23 cellular contexts compared by ENCODE assay signal in the genomic region with DNA sequence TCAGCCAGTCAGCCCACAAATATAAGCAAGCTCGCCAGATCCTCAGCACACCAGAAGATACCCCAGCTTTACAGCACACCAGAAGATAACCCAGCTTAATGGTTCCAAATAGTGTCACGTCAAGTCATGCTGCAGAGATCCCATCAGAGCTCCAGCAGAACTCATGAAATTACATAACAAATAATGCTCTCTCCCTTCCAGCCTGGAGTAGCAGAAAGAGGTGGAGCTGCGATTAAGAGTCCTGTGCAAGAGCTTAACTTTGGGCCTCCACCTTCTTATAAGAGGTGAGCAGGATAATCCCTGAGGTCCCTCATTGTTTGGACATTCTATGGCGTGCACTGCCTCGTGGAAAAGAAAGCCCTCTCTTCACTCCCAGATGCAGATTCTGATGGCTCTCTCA. TPM values are rescaled to one million over a fixed set of nuclear protein-coding genes. Genes with fewer than 3 reads are reported as not detected.
A peak's percentile ranks its signal among the peaks of the same experiment; 100 is the strongest.
DNase-seq lines count a peak whose midpoint lies in the region; ATAC-seq and TF ChIP-seq lines count a peak whose summit lies in the region.
"Had no signal": no experiment of that assay in that cellular context is flagged by ENCODE, and none has a peak within 500 bp of the region (broad histone marks: within the 10 kb centered on the region; RNA-seq: fewer than 3 reads in every experiment).

No MANE protein-coding gene starts in this region.

- no peaks in the 10 kb centered on the region for H4K20me1 ChIP-seq in OCI-LY3 (ENCODE audit: insufficient read depth, low read length)

- no peak overlapping the region for H3K4me3 Mint-ChIP-seq in endodermal cell
- H3K4me3 Mint-ChIP-seq in CD8-positive, alpha-beta T cell = no peak overlapping the region
- H3K4me3 Mint-ChIP-seq: CD14-positive monocyte had no signal

- intact Hi-C loops in CD8-positive, alpha-beta T cell (cut with DNase I, micrococcal nuclease) = no loop called here

- POLR2A ChIA-PET in CD8-positive, alpha-beta T cell (lab: Charles Lee) = no interaction called here

- peaks cover 4% of the 10 kb centered on the region for H3K27me3 Mint-ChIP-seq in endodermal cell (ENCODE audit: insufficient read depth)
- H3K27me3 Mint-ChIP-seq in CD8-positive, alpha-beta T cell (ENCODE audit: low read depth) = no peaks in the 10 kb centered on the region

- no peaks in the 10 kb centered on the region for H3K9me3 Mint-ChIP-seq in endodermal cell
- H3K9me3 Mint-ChIP-seq in CD8-positive, alpha-beta T cell = no peaks in the 10 kb centered on the region

- no peak for TF ChIP-seq CTCF in OCI-LY3 (IDR thresholded peaks at IDR 0.05; ENCODE audit: low read depth, low read length)
- TF ChIP-seq CTCF in endodermal cell (conservative IDR thresholded peaks at IDR 0.05) = no peak
- TF ChIP-seq CTCF in retinal pigment epithelial cell (conservative IDR thresholded peaks at IDR 0.05; ENCODE audit: low read depth, low read length) = no peak
- no peak for TF ChIP-seq CTCF in CD8-positive, alpha-beta T cell (IDR thresholded peaks at IDR 0.05)

- DNase-seq in H7 (peak; percentile 46), endodermal cell (no peak), retinal pigment epithelial cell (ENCODE audit: low read depth) (peak; percentile 52), ureter (ENCODE audit: low spot score) (no peak)
- DNase-seq in CD8-positive, alpha-beta T cell = no peak
- DNase-seq: 8988T; ACHN; BE2C; HCEC 1CT; MV-4-11; NCI-H1105; NCI-H1436 treated with DMSO at 0.1 percent for 48 hours; NCI-H187 treated with DMSO at 0.1 percent for 48 hours; NCI-H2171 treated with DMSO at 0.1 percent for 48 hours; NCI-H524; NCI-H748 treated with DMSO at 0.1 percent for 48 hours; NK-92 treated with Interleukin-12 subunit alpha and Interleukin-12 subunit beta, amount 100 ng/mL, for 24 hours; SHP77 had no signal

- peaks cover 17% of the 10 kb centered on the region for H3K4me1 Mint-ChIP-seq in endodermal cell
- no peaks in the 10 kb centered on the region for H3K4me1 Mint-ChIP-seq in CD8-positive, alpha-beta T cell (ENCODE audit: low read depth)

- no peaks in the 10 kb centered on the region for H3K36me3 Mint-ChIP-seq in endodermal cell (ENCODE audit: low read depth)
- no peaks in the 10 kb centered on the region for H3K36me3 Mint-ChIP-seq in CD8-positive, alpha-beta T cell
- H3K36me3 Mint-ChIP-seq: CD14-positive monocyte had no signal

- H3K27ac Mint-ChIP-seq in endodermal cell = peak overlapping the region; percentile 5
- no peak overlapping the region for H3K27ac Mint-ChIP-seq in CD8-positive, alpha-beta T cell
- H3K27ac Mint-ChIP-seq: CD14-positive monocyte had no signal

- no peaks in the 10 kb centered on the region for H3K79me2 ChIP-seq in OCI-LY3 (ENCODE audit: low read length)

- peak overlapping the region; percentile 61 for H3K4me2 ChIP-seq in OCI-LY3 (ENCODE audit: low read length)

- H2AFZ ChIP-seq in OCI-LY3 (ENCODE audit: low read depth, low read length) = peak overlapping the region; percentile 17; the same call in 1 of the 2 replicates

- H3K27ac ChIP-seq in OCI-LY3 (ENCODE audit: low read length) (peak overlapping the region; percentile 76; the same call in 1 of the 2 replicates), endodermal cell (ENCODE audit: low read depth, low read length) (no peak overlapping the region)
- H3K27ac ChIP-seq in CD8-positive, alpha-beta T cell (ENCODE audit: low read depth, low read length) = no peak overlapping the region
- H3K27ac ChIP-seq: RWPE1 had no signal

- CTCF ChIA-PET in CD8-positive, alpha-beta T cell (lab: Charles Lee) = interaction anchor here (1.0 to 1.1 kb wide), 2 partner anchors 65 to 78 kb away, joined by 3 read pairs; no protein-coding TSS in a partner anchor

- ATAC-seq in CD8-positive, alpha-beta T cell = no peak
- no peak for ATAC-seq in HG02588 (IDR thresholded peaks at IDR 0.05; ENCODE audit: unreplicated experiment)
- ATAC-seq: HepG2 had no signal

- H3K27me3 ChIP-seq in H7 (ENCODE audit: control insufficient read depth, insufficient read depth, low read length) = no peaks in the 10 kb centered on the region
- peaks cover 30% of the 10 kb centered on the region for H3K27me3 ChIP-seq in OCI-LY3 (ENCODE audit: low read depth, low read length)
- H3K27me3 ChIP-seq in endodermal cell (ENCODE audit: control insufficient read depth, insufficient read depth, low read length, poor library complexity, severe bottlenecking) = no peaks in the 10 kb centered on the region
- H3K27me3 ChIP-seq in CD8-positive, alpha-beta T cell (ENCODE audit: insufficient read depth, low read length) = no peaks in the 10 kb centered on the region

- no peak overlapping the region for H3K4me3 ChIP-seq in H7 (ENCODE audit: insufficient read depth, low read depth, low read length)
- 0 out of 2 replicates have a peak overlapping the region, but pooled peaks have one; percentile 2 for H3K4me3 ChIP-seq in OCI-LY3 (ENCODE audit: low read length)
- H3K4me3 ChIP-seq in endodermal cell (ENCODE audit: low read length) = no peak overlapping the region
- H3K4me3 ChIP-seq in retinal pigment epithelial cell (ENCODE audit: low read length) = no peak overlapping the region
- H3K4me3 ChIP-seq in CD8-positive, alpha-beta T cell (ENCODE audit: low read depth, low read length) = no peak overlapping the region

- no peak overlapping the region for H3K9ac ChIP-seq in OCI-LY3 (ENCODE audit: low read length)
- H3K9ac ChIP-seq in endodermal cell (ENCODE audit: extremely low read depth, low read length, poor library complexity, severe bottlenecking) = no peak overlapping the region

- WGBS in endodermal cell (ENCODE audit: insufficient coverage in 1 of 2, insufficient read length in 1 of 2), 2 experiments = 53 to 54% methylated on average over 5 of the region's 5 CpGs

- peaks cover 22% of the 10 kb centered on the region for H3K4me1 ChIP-seq in OCI-LY3 (ENCODE audit: low read length)
- H3K4me1 ChIP-seq in endodermal cell (ENCODE audit: control insufficient read depth, insufficient read depth, low read length) = no peaks in the 10 kb centered on the region
- H3K4me1 ChIP-seq in CD8-positive, alpha-beta T cell (ENCODE audit: insufficient read depth, low read length) = no peaks in the 10 kb centered on the region
- H3K4me1 ChIP-seq: BE2C had no signal

- H3K9me3 ChIP-seq in OCI-LY3 (ENCODE audit: insufficient read depth, low read length) (peaks cover 4% of the 10 kb centered on the region; the same call in 1 of the 2 replicates), endodermal cell (ENCODE audit: control insufficient read depth, low read length) (no peaks in the 10 kb centered on the region)
- no peaks in the 10 kb centered on the region for H3K9me3 ChIP-seq in CD8-positive, alpha-beta T cell (ENCODE audit: low read length)
- H3K9me3 ChIP-seq: BE2C had no signal

- H3K36me3 ChIP-seq in H7 (replicated peaks; ENCODE audit: control insufficient read depth, insufficient read depth, low read length) = no peaks in the 10 kb centered on the region
- no peaks in the 10 kb centered on the region for H3K36me3 ChIP-seq in OCI-LY3 (replicated peaks; ENCODE audit: low read depth, low read length)
- no peaks in the 10 kb centered on the region for H3K36me3 ChIP-seq in endodermal cell (ENCODE audit: control insufficient read depth, insufficient read depth, low read length)
- no peaks in the 10 kb centered on the region for H3K36me3 ChIP-seq in CD8-positive, alpha-beta T cell (ENCODE audit: insufficient read depth, low read length)
- H3K36me3 ChIP-seq: BE2C had no signal

RNA-seq across cellular contexts. Expression of a gene that starts 59.3 kb away (rescaled TPM):
- 381 and 422 TPM in 2 replicates for total RNA-seq in H7 (2014; rRNA removed; shearing (Covaris generic))
- total RNA-seq in endodermal cell = 100 to 1,000 TPM; 529 to 553 TPM
- polyA plus RNA-seq in endodermal cell (2013, experiment 1 of 2) = 291 TPM
- 248 TPM for polyA plus RNA-seq in endodermal cell (2013, experiment 2 of 2)
- total RNA-seq in CD8-positive, alpha-beta T cell = 10 to 100 TPM; 27.3 to 29.7 TPM
- 418 TPM for total RNA-seq in ureter

Comparison
In these comparisons a context has a peak if more than half of its experiments do, and no peak if none do; other contexts are left out.
1. DNase-seq: peak in H7 (single experiment) and retinal pigment epithelial cell (single experiment); none in endodermal cell (single experiment), CD8-positive, alpha-beta T cell (0 of 7) and ureter (single experiment).
2. RNA of a gene that starts 59.3 kb away (total RNA-seq): 529 to 553 TPM in endodermal cell, 381 to 422 TPM in H7 and 418 TPM in ureter (single experiment); 27.3 to 29.7 TPM in CD8-positive, alpha-beta T cell; every median in the first group is over 10 times any median in the second.